Comparison of ENCODE assay signal across 23 cellular contexts in the genomic region with DNA sequence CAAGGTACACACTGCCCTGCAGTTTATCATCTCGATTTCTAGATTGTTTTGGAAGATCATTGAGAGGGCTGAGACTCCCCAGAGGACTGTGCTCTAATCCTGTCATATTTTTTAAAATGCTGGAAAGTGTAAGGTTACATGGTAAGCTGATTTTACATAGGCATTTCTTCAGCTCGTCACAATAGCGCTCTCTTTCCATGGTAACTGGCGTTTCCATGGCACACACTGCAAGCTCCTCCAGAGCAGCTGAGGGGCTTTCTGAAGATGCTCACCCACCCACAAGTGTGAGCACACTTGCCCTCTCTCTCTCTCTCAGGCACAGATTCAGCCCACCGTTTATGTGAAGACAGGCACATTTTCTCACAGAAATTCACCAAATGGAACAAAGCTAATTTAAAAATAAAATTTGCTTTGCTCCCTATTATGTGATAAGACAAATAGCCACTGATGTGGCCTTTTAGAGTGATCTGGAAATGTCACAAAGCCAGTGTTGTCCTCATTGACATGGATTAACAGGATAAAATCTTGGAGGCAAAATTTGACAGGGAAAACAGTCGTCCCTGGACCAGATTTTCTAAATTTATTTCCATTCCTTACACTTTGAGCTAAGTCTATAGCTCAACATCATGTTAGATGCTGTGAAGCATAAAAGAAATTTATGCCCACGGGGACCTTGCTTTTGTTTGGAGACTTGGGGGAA.
A peak's percentile ranks its signal among the peaks of the same experiment; 100 is the strongest.
DNase-seq lines count a peak whose midpoint lies in the region; ATAC-seq, FAIRE-seq and TF ChIP-seq lines count a peak whose summit lies in the region.
"Had no signal": no experiment of that assay in that cellular context is flagged by ENCODE, and none has a peak within 500 bp of the region (broad histone marks: within the 10 kb centered on the region; RNA-seq: fewer than 3 reads in every experiment).

No MANE protein-coding gene starts in this region.

- CTCF ChIA-PET in HepG2 (lab: Yijun Ruan, JAX; ENCODE audit: low intra/inter-chr PET ratio, low total read pairs): no interaction called here

- H4K20me1 ChIP-seq in neural cell (ENCODE audit: insufficient read depth) (no peaks in the 10 kb centered on the region), HepG2 (ENCODE audit: insufficient read depth, low read length) (no peaks in the 10 kb centered on the region)

- in situ Hi-C loops in HepG2 (cut with HindIII; ENCODE audit: extremely low pct_ligation_motif_present, low pct_unique_long_range_greater_than_20kb): no loop called here

- H3K9me3 ChIP-seq in BE2C: no peaks in the 10 kb centered on the region
- H3K9me3 ChIP-seq in neural cell (ENCODE audit: low read length): no peaks in the 10 kb centered on the region
- H3K9me3 ChIP-seq in HepG2 (ENCODE audit: low read length): no peaks in the 10 kb centered on the region
- no peaks in the 10 kb centered on the region for H3K9me3 ChIP-seq in right atrium auricular region
- H3K9me3 ChIP-seq: MG63 had no signal

- H3K4me3 ChIP-seq in BE2C (ENCODE audit: low read depth, low read length): no peak overlapping the region
- peak overlapping the region; percentile 15 for H3K4me3 ChIP-seq in neural cell (ENCODE audit: low read length)
- H3K4me3 ChIP-seq in HepG2 (replicated peaks in 1 of 3; ENCODE audit: insufficient read depth in 1 of 3, low read depth in 2 of 3, low read length in 3 of 3): no peak overlapping the region
- H3K4me3 ChIP-seq in right atrium auricular region: no peak overlapping the region
- H3K4me3 ChIP-seq: MG63 had no signal

- ATAC-seq in HG03460 (IDR thresholded peaks at IDR 0.05; ENCODE audit: unreplicated experiment) (no peak), HepG2 (no peak), GM19023 (IDR thresholded peaks at IDR 0.05; ENCODE audit: unreplicated experiment) (no peak)

- no peaks in the 10 kb centered on the region for H3F3A ChIP-seq in neural cell (ENCODE audit: insufficient read depth, low read length, poor library complexity, severe bottlenecking)

- intact Hi-C loops in HepG2 (cut with micrococcal nuclease; ENCODE audit: unreplicated experiment): no loop called here

- H2AFZ ChIP-seq in neural cell (ENCODE audit: low read depth, low read length): no peak overlapping the region
- H2AFZ ChIP-seq in HepG2 (ENCODE audit: low read length): no peak overlapping the region

- H3K36me3 ChIP-seq in BE2C (no peaks in the 10 kb centered on the region), neural cell (ENCODE audit: insufficient read depth, low read length) (no peaks in the 10 kb centered on the region), HepG2 (replicated peaks in 1 of 2; ENCODE audit: control insufficient read depth in 1 of 2, insufficient read depth in 2 of 2, low read length in 2 of 2) (no peaks in the 10 kb centered on the region), right atrium auricular region (no peaks in the 10 kb centered on the region)
- H3K36me3 ChIP-seq: MG63 had no signal

- H3K79me2 ChIP-seq in neural cell (replicated peaks; ENCODE audit: insufficient read depth, low read length) (no peaks in the 10 kb centered on the region), HepG2 (ENCODE audit: insufficient read depth, low read length) (no peaks in the 10 kb centered on the region)

- TF ChIP-seq POLR2A in HepG2 (IDR thresholded peaks at IDR 0.05; ENCODE audit: insufficient read depth in 1 of 2, low read depth in 2 of 2, low read length in 2 of 2): no peak

- H3K27me3 ChIP-seq in BE2C (no peaks in the 10 kb centered on the region), neural cell (ENCODE audit: insufficient read depth, low read depth, low read length) (no peaks in the 10 kb centered on the region), HepG2 (ENCODE audit: control insufficient read depth in 1 of 2, insufficient read depth in 2 of 2, low read length in 2 of 2) (no peaks in the 10 kb centered on the region), right atrium auricular region (no peaks in the 10 kb centered on the region)
- H3K27me3 ChIP-seq: MG63 had no signal

- peak overlapping the region; percentile 36 for H3K9ac ChIP-seq in neural cell (ENCODE audit: low read length)
- H3K9ac ChIP-seq in HepG2 (ENCODE audit: insufficient read depth, low read depth, low read length): no peak overlapping the region
- H3K9ac ChIP-seq: KMS-11 had no signal

- H3K4me2 ChIP-seq in neural cell (ENCODE audit: low read length) (no peak overlapping the region), HepG2 (ENCODE audit: low read depth, low read length) (no peak overlapping the region)
- H3K4me2 ChIP-seq: KMS-11 had no signal

- H3K27ac ChIP-seq in neural cell (ENCODE audit: low read length): peak overlapping the region; percentile 71
- H3K27ac ChIP-seq in HepG2 (ENCODE audit: extremely low read length, insufficient read depth, low read length): no peak overlapping the region
- H3K27ac ChIP-seq in right atrium auricular region: no peak overlapping the region
- H3K27ac ChIP-seq: KMS-11 had no signal

- TF ChIP-seq RAD21 in neural cell (conservative IDR thresholded peaks at IDR 0.05) (peak; percentile 55), HepG2 (CRISPR knock-in tag; IDR thresholded peaks at IDR 0.05) (no peak)

- 22% methylated on average over 7 of the region's 7 CpGs for WGBS in HepG2 (ENCODE audit: low lambda C conversion rate)

- peak; percentile 75 for TF ChIP-seq EP300 in neural cell (conservative IDR thresholded peaks at IDR 0.05; ENCODE audit: poor library complexity, severe bottlenecking)
- no peak for TF ChIP-seq EP300 in HepG2 (IDR thresholded peaks at IDR 0.05; ENCODE audit: low read depth in 2 of 2, low read length in 2 of 2)
- no peak for TF ChIP-seq EP300 in HepG2 (CRISPR knock-in tag; IDR thresholded peaks at IDR 0.05; ENCODE audit: borderline replicate concordance)

- no peak for TF ChIP-seq CTCF in BE2C (IDR thresholded peaks at IDR 0.05; ENCODE audit: low read depth, low read length)
- TF ChIP-seq CTCF in neural cell (IDR thresholded peaks at IDR 0.05; ENCODE audit: poor library complexity, severe bottlenecking): peak; percentile 21
- TF ChIP-seq CTCF in HepG2 (CRISPR knock-in tag; IDR thresholded peaks at IDR 0.05): no peak
- no peak for TF ChIP-seq CTCF in right atrium auricular region (IDR thresholded peaks at IDR 0.05)

- no peak for FAIRE-seq in HepG2 (lab: Jason Lieb, UNC)
- FAIRE-seq: A204.1, GM12891, GM18507, H1 had no signal

- peak; percentile 60 for DNase-seq in BE2C
- peak; percentile 13 for DNase-seq in NCI-H2171 (lab: John Stamatoyannopoulos, UW)
- peak; percentile 78 for DNase-seq in SK-N-DZ (ENCODE audit: low spot score)
- DNase-seq in HepG2 (ENCODE audit: low spot score): no peak
- no peak for DNase-seq in right atrium auricular region (ENCODE audit: low spot score)
- DNase-seq: C1 segment of cervical spinal cord; GF-D8; HFFc6; MG63; NCI-H1092; NCI-H1694; NCI-H2107; NCI-H510A; NK-92 treated with Interleukin-12 subunit alpha and Interleukin-12 subunit beta, amount 100 ng/mL, for 24 hours; SIG-M5 had no signal

- H3K9me2 ChIP-seq in neural cell (ENCODE audit: insufficient read depth, low read length): no peaks in the 10 kb centered on the region

- no TSS peak for BruUV-seq in HepG2 (replicated peaks; lab: Mats Ljungman, UMichigan)

- POLR2A ChIA-PET in HepG2 (lab: Yijun Ruan, JAX): no interaction called here

- H3K4me1 ChIP-seq in BE2C: peaks cover 35% of the 10 kb centered on the region
- no peaks in the 10 kb centered on the region for H3K4me1 ChIP-seq in HepG2 (ENCODE audit: insufficient read depth, low read length)
- H3K4me1 ChIP-seq in right atrium auricular region: no peaks in the 10 kb centered on the region

TF ChIP-seq in neural cell, 6 proteins besides CTCF, POLR2A, EP300 and RAD21 (continues in another document):
- TF ChIP-seq SMC3 (conservative IDR thresholded peaks at IDR 0.05; ENCODE audit: poor library complexity): peak; percentile 34
- no peak for TF ChIP-seq MXI1 (conservative IDR thresholded peaks at IDR 0.05; ENCODE audit: poor library complexity, severe bottlenecking)

TF ChIP-seq in HepG2, 621 proteins besides CTCF, POLR2A, EP300 and RAD21 (continues in another document):
- TF ChIP-seq, protein P1, sequence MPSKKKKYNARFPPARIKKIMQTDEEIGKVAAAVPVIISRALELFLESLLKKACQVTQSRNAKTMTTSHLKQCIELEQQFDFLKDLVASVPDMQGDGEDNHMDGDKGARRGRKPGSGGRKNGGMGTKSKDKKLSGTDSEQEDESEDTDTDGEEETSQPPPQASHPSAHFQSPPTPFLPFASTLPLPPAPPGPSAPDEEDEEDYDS (CRISPR knock-in tag; IDR thresholded peaks at IDR 0.05): no peak
- TF ChIP-seq, protein P2, sequence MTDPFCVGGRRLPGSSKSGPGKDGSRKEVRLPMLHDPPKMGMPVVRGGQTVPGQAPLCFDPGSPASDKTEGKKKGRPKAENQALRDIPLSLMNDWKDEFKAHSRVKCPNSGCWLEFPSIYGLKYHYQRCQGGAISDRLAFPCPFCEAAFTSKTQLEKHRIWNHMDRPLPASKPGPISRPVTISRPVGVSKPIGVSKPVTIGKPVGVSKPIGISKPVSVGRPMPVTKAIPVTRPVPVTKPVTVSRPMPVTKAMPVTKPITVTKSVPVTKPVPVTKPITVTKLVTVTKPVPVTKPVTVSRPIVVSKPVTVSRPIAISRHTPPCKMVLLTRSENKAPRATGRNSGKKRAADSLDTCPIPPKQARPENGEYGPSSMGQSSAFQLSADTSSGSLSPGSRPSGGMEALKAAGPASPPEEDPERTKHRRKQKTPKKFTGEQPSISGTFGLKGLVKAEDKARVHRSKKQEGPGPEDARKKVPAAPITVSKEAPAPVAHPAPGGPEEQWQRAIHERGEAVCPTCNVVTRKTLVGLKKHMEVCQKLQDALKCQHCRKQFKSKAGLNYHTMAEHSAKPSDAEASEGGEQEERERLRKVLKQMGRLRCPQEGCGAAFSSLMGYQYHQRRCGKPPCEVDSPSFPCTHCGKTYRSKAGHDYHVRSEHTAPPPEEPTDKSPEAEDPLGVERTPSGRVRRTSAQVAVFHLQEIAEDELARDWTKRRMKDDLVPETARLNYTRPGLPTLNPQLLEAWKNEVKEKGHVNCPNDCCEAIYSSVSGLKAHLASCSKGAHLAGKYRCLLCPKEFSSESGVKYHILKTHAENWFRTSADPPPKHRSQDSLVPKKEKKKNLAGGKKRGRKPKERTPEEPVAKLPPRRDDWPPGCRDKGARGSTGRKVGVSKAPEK (CRISPR knock-in tag; IDR thresholded peaks at IDR 0.05; ENCODE audit: borderline replicate concordance): no peak

Comparison
In these comparisons a context has a peak if more than half of its experiments do, and no peak if none do; other contexts are left out.
1. DNase-seq: peak in BE2C (single experiment), NCI-H2171 (single experiment) and SK-N-DZ (single experiment); none in HepG2 (single experiment) and right atrium auricular region (single experiment).